ENCODE assay signal across 10 cellular contexts in the genomic region with DNA sequence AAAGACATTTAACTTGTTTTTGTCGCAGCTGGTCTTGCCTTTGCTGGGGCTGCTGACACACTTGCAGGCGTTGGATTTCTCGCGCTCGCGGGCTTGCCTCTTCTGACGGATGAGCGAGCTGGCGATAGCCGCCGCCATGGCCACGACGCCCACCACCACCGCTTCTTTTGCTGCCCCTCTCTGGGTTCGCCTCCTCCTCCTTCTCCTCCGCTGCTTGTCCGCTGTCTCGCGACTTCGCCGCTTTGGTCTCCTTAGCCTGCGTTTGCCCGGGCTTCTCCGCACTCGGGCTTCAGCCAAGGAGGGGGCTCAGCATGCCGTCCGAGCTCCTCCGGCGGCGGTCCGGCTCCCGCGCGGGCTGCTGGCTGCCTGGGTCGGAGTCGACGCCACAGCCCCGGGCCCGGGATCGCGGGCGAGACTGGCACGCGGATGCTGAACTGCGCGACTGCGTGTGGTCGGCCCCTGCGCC. TPM values are rescaled to one million over a fixed set of nuclear protein-coding genes. Genes with fewer than 3 reads are reported as not detected.
DNase-seq lines count a peak whose midpoint lies in the region; ATAC-seq and TF ChIP-seq lines count a peak whose summit lies in the region.
"Had no signal": no experiment of that assay in that cellular context is flagged by ENCODE, and none has a peak within 500 bp of the region (broad histone marks: within the 10 kb centered on the region; RNA-seq: fewer than 3 reads in every experiment).

No MANE protein-coding gene starts in this region.

- H3K79me2 ChIP-seq in GM23248 (ENCODE audit: insufficient read depth) = no peaks in the 10 kb centered on the region

- in situ Hi-C loops in GM23248 (cut with MboI) = no loop called here

- ATAC-seq in WTC11 (peak; percentile 6), sciatic nerve (peak; percentile 26), HG03469 (IDR thresholded peaks at IDR 0.05; ENCODE audit: unreplicated experiment) (no peak), HG02840 (IDR thresholded peaks at IDR 0.05; ENCODE audit: low FRiP score, unreplicated experiment) (no peak)

- H3K27me3 Mint-ChIP-seq in WTC11 (ENCODE audit: low read depth) = no peaks in the 10 kb centered on the region

- H3K9ac ChIP-seq in GM23248 (no peak overlapping the region), iPS-20b (ENCODE audit: low read depth, low read length) (peak overlapping the region; percentile 55; the same call in 1 of the 2 replicates)

- peaks cover 38% of the 10 kb centered on the region for H3K4me1 Mint-ChIP-seq in WTC11

- H3K27ac Mint-ChIP-seq in WTC11 = no peak overlapping the region

- H3K36me3 ChIP-seq in GM23248 (ENCODE audit: low read depth) (no peaks in the 10 kb centered on the region), iPS-20b (ENCODE audit: insufficient read depth, low read depth, low read length) (peaks cover 18% of the 10 kb centered on the region; the same call in 1 of the 2 replicates)

- DNase-seq in GM23248 (peak; percentile 39), WTC11 (ENCODE audit: low spot score) (peak; percentile 29), sciatic nerve (ENCODE audit: low spot score) (no peak), NCI-H510A treated with DMSO at 0.1 percent for 48 hours (lab: John Stamatoyannopoulos, UW) (no peak)
- DNase-seq in activated CD4-positive, alpha-beta T cell treated with anti-CD3 and anti-CD28 coated beads, Interleukin-2, amount 50 U/mL, for 4 hours = no peak

- no peaks in the 10 kb centered on the region for H3K9me3 ChIP-seq in GM23248 (ENCODE audit: low read depth)
- no peaks in the 10 kb centered on the region for H3K9me3 ChIP-seq in iPS-20b (ENCODE audit: insufficient read depth, low read depth, low read length)

- intact Hi-C loops in sciatic nerve (cut with DNase I) = no loop called here

- peak overlapping the region; percentile 86 for H3K4me3 Mint-ChIP-seq in WTC11

- H3K27me3 ChIP-seq in GM23248 (replicated peaks; ENCODE audit: insufficient read depth) (no peaks in the 10 kb centered on the region), iPS-20b (ENCODE audit: insufficient read depth, low read length) (peaks cover 9% of the 10 kb centered on the region; the same call in 1 of the 2 replicates)

- CTCF ChIA-PET in WTC11 (lab: Charles Lee) = interaction anchor here (0.7 kb wide), 1 partner anchor 506 kb away, joined by 5 read pairs; no protein-coding TSS in a partner anchor

- H3K36me3 Mint-ChIP-seq in WTC11 = peaks cover 14% of the 10 kb centered on the region

- 0 to 1% methylated on average over 18 to 26 of the region's 49 CpGs for WGBS in GM23248 (ENCODE audit: low coverage in 1 of 2, low lambda C conversion rate in 2 of 2, missing lambda C conversion rate in 2 of 2), 2 experiments

- H3K4me1 ChIP-seq in GM23248 (ENCODE audit: insufficient read depth) = no peaks in the 10 kb centered on the region
- H3K4me1 ChIP-seq in iPS-20b (ENCODE audit: insufficient read depth, low read length) = peaks cover 6% of the 10 kb centered on the region

- H3K27ac ChIP-seq in GM23248 = no peak overlapping the region
- H3K27ac ChIP-seq in iPS-20b (ENCODE audit: low read length) = no peak overlapping the region
- H3K27ac ChIP-seq: HL-60 had no signal

- no peaks in the 10 kb centered on the region for H4K20me1 ChIP-seq in GM23248 (ENCODE audit: insufficient read depth)

- POLR2A ChIA-PET in WTC11 (lab: Charles Lee) = no interaction called here

- peak overlapping the region; percentile 76 for H2AFZ ChIP-seq in GM23248

- peak overlapping the region; percentile 70 for H3K4me3 ChIP-seq in GM23248
- H3K4me3 ChIP-seq in iPS-20b (ENCODE audit: low read length) = peak overlapping the region; percentile 83

- peak overlapping the region; percentile 89 for H3K4me2 ChIP-seq in GM23248 (ENCODE audit: unreplicated experiment)

- H3K9me2 ChIP-seq in GM23248 (ENCODE audit: insufficient read depth) = no peaks in the 10 kb centered on the region

- no peak for TF ChIP-seq CTCF in WTC11 (IDR thresholded peaks at IDR 0.05)

- H3F3A ChIP-seq in GM23248 (ENCODE audit: insufficient read depth) = no peaks in the 10 kb centered on the region

- H3K9me3 Mint-ChIP-seq in WTC11 = no peaks in the 10 kb centered on the region

TF ChIP-seq in WTC11, 78 proteins besides CTCF, POLR2A, EP300 and RAD21:
- no peak for TF ChIP-seq CBFB (CRISPR knock-in tag; IDR thresholded peaks at IDR 0.05; ENCODE audit: low read depth)
- TF ChIP-seq, protein P1, sequence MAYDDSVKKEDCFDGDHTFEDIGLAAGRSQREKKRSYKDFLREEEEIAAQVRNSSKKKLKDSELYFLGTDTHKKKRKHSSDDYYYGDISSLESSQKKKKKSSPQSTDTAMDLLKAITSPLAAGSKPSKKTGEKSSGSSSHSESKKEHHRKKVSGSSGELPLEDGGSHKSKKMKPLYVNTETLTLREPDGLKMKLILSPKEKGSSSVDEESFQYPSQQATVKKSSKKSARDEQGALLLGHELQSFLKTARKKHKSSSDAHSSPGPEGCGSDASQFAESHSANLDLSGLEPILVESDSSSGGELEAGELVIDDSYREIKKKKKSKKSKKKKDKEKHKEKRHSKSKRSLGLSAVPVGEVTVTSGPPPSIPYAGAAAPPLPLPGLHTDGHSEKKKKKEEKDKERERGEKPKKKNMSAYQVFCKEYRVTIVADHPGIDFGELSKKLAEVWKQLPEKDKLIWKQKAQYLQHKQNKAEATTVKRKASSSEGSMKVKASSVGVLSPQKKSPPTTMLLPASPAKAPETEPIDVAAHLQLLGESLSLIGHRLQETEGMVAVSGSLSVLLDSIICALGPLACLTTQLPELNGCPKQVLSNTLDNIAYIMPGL (CRISPR knock-in tag; IDR thresholded peaks at IDR 0.05) = peak; percentile 64; the same call in 1 of the 2 replicates

RNA-seq across cellular contexts. Expression of a gene that starts 0.6 kb away (rescaled TPM):
- total RNA-seq in GM23248 (2014; rRNA removed; shearing (Covaris generic)) = 4.6 and 9.0 TPM in 2 replicates
- 4.5 and 5.7 TPM in 2 replicates for polyA plus RNA-seq in GM23248 (2016; fragmentation: Nextera tagmentation; extraction: Ambion mirVana)
- 32.1 to 32.7 TPM (median 32.2 TPM) in 3 replicates for total RNA-seq in WTC11 (2021)
- total RNA-seq in sciatic nerve = 10.4 TPM
- total RNA-seq: activated CD8-positive, alpha-beta memory T cell treated with anti-CD3 and anti-CD28 coated beads for 36 hours had no signal

Comparison
In these comparisons a context has a peak if more than half of its experiments do, and no peak if none do; other contexts are left out.
1. DNase-seq: peak in GM23248 (single experiment) and WTC11 (single experiment); none in sciatic nerve (single experiment), NCI-H510A treated with DMSO at 0.1 percent for 48 hours (single experiment) and activated CD4-positive, alpha-beta T cell treated with anti-CD3 and anti-CD28 coated beads, Interleukin-2, amount 50 U/mL, for 4 hours (0 of 2).
2. ATAC-seq: peak in WTC11 (single experiment) and sciatic nerve (single experiment); none in HG03469 (single experiment) and HG02840 (single experiment).